Comparison of ENCODE assay signal across 13 cellular contexts in the genomic region with DNA sequence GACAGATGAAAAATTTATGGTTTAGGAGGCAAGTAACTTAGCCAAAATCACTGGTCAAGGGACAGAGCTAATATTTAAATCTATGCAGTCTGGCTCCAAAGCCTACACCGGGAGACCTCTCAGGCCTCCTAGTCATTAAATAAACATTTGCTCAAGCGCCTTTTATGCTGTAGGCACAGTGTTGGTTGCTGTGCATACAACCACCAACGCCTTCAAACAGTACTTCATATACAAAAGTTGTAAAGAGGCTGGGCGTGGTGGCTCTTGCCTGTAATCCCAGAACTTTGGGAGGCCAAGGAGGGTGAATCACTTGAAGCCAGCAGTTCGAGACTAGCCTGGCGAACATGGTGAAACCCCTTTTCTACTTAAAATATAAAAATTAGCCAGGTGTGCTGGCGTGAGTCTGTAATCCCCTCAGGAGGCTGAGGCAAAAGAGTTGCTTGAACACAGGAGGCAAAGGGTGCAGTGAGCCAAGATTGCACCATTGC.
DNase-seq lines count a peak whose midpoint lies in the region; ATAC-seq, FAIRE-seq and TF ChIP-seq lines count a peak whose summit lies in the region.
"Had no signal": no experiment of that assay in that cellular context is flagged by ENCODE, and none has a peak within 500 bp of the region (broad histone marks: within the 10 kb centered on the region; RNA-seq: fewer than 3 reads in every experiment).

No MANE protein-coding gene starts in this region.

- no peak overlapping the region for H3K4me2 ChIP-seq in HepG2 (ENCODE audit: low read depth, low read length)

- no TSS peak for BruUV-seq in HepG2 (replicated peaks; lab: Mats Ljungman, UMichigan)

- H3K4me1 Mint-ChIP-seq in chondrocyte (ENCODE audit: low read depth), result peaks cover 14% of the 10 kb centered on the region
- H3K4me1 Mint-ChIP-seq: endodermal cell had no signal

- POLR2A ChIA-PET in HepG2 (lab: Yijun Ruan, JAX), result no interaction called here

- no peak overlapping the region for H3K4me3 Mint-ChIP-seq in chondrocyte (ENCODE audit: unreplicated experiment)
- H3K4me3 Mint-ChIP-seq: mesothelial cell of epicardium had no signal

- H3K9ac ChIP-seq in HepG2 (ENCODE audit: insufficient read depth, low read depth, low read length), result no peak overlapping the region

- TF ChIP-seq EP300 in HepG2 (IDR thresholded peaks at IDR 0.05; ENCODE audit: low read depth in 2 of 2, low read length in 2 of 2), result peak in 1 of 2 experiments; percentile 43; a peak in 1 of 4 replicates
- no peak for TF ChIP-seq EP300 in HepG2 (CRISPR knock-in tag; IDR thresholded peaks at IDR 0.05; ENCODE audit: borderline replicate concordance)
- TF ChIP-seq EP300 in sigmoid colon (IDR thresholded peaks at IDR 0.05), result no peak

- H3K9me3 ChIP-seq in HepG2 (ENCODE audit: low read length) (no peaks in the 10 kb centered on the region), sigmoid colon (no peaks in the 10 kb centered on the region)
- H3K9me3 ChIP-seq: ascending aorta had no signal

- H2AFZ ChIP-seq in HepG2 (ENCODE audit: low read length), result no peak overlapping the region

- peaks cover 3% of the 10 kb centered on the region; the same call in 1 of the 2 replicates for H4K20me1 ChIP-seq in HepG2 (ENCODE audit: insufficient read depth, low read length)

- no peaks in the 10 kb centered on the region for H3K9me3 Mint-ChIP-seq in chondrocyte (ENCODE audit: low read depth)
- H3K9me3 Mint-ChIP-seq: endodermal cell, mesothelial cell of epicardium had no signal

- FAIRE-seq in HepG2 (lab: Jason Lieb, UNC), result no peak

- TF ChIP-seq RAD21 in HepG2 (CRISPR knock-in tag; IDR thresholded peaks at IDR 0.05), result no peak

- no peak for TF ChIP-seq CTCF in brain microvascular endothelial cell (IDR thresholded peaks at IDR 0.05; ENCODE audit: low read depth, low read length, missing control alignments)
- no peak for TF ChIP-seq CTCF in HepG2 (CRISPR knock-in tag; IDR thresholded peaks at IDR 0.05)
- TF ChIP-seq CTCF in sigmoid colon (IDR thresholded peaks at IDR 0.05), result no peak
- TF ChIP-seq CTCF in chondrocyte (IDR thresholded peaks at IDR 0.05), result no peak

- in situ Hi-C loops in brain microvascular endothelial cell (cut with HindIII; ENCODE audit: low pct_ligation_motif_present, low sequenced_read_pairs) (no loop called here), HepG2 (cut with HindIII; ENCODE audit: extremely low pct_ligation_motif_present, low pct_unique_long_range_greater_than_20kb) (loop anchor here (25.0 kb wide), 1 partner anchor 444 kb away; no protein-coding TSS in a partner anchor)

- no peak overlapping the region for H3K27ac Mint-ChIP-seq in chondrocyte (ENCODE audit: unreplicated experiment)
- H3K27ac Mint-ChIP-seq: endodermal cell, mesothelial cell of epicardium had no signal

- no peaks in the 10 kb centered on the region for H3K79me2 ChIP-seq in HepG2 (ENCODE audit: insufficient read depth, low read length)

- H3K27me3 ChIP-seq in brain microvascular endothelial cell (replicated peaks), result no peaks in the 10 kb centered on the region
- no peaks in the 10 kb centered on the region for H3K27me3 ChIP-seq in HepG2 (ENCODE audit: control insufficient read depth in 1 of 2, insufficient read depth in 2 of 2, low read length in 2 of 2)
- H3K27me3 ChIP-seq in sigmoid colon, result no peaks in the 10 kb centered on the region
- H3K27me3 ChIP-seq: ascending aorta had no signal

- H3K36me3 Mint-ChIP-seq in chondrocyte (ENCODE audit: low read depth), result no peaks in the 10 kb centered on the region
- H3K36me3 Mint-ChIP-seq: mesothelial cell of epicardium had no signal

- H3K27ac ChIP-seq in brain microvascular endothelial cell (no peak overlapping the region), HepG2 (ENCODE audit: extremely low read length, insufficient read depth, low read length) (no peak overlapping the region), sigmoid colon (no peak overlapping the region)
- H3K27ac ChIP-seq: ascending aorta had no signal

- 17% methylated on average over 5 of the region's 7 CpGs for WGBS in HepG2 (ENCODE audit: low lambda C conversion rate)
- 25 to 68% methylated on average over 7 of the region's 7 CpGs for WGBS in sigmoid colon, 2 donors

- TF ChIP-seq POLR2A in HepG2 (IDR thresholded peaks at IDR 0.05; ENCODE audit: insufficient read depth in 1 of 2, low read depth in 2 of 2, low read length in 2 of 2) (no peak), sigmoid colon (IDR thresholded peaks at IDR 0.05) (no peak)

- H3K27me3 Mint-ChIP-seq in chondrocyte (ENCODE audit: low read depth), result no peaks in the 10 kb centered on the region

- CTCF ChIA-PET in HepG2 (lab: Yijun Ruan, JAX; ENCODE audit: low intra/inter-chr PET ratio, low total read pairs), result no interaction called here

- DNase-seq in DMS153 (lab: John Stamatoyannopoulos, UW) (peak; percentile 92), NCI-H1930 (lab: John Stamatoyannopoulos, UW) (peak; percentile 15 to 35), brain microvascular endothelial cell (peak; percentile 85), HepG2 (ENCODE audit: low spot score) (peak; percentile 86), SK-N-DZ (ENCODE audit: low spot score) (no peak), sigmoid colon (no peak), chondrocyte (ENCODE audit: low spot score) (no peak), SW 1271 (lab: John Stamatoyannopoulos, UW) (no peak)
- DNase-seq: GF-D8, hypothalamus had no signal

- ATAC-seq in HepG2, result peak; percentile 100

- intact Hi-C loops in HepG2 (cut with micrococcal nuclease; ENCODE audit: unreplicated experiment), result loop anchor here (5.0 kb wide), 1 partner anchor 169 kb away; no protein-coding TSS in a partner anchor
- intact Hi-C loops in sigmoid colon (cut with DNase I), result loop anchor here (10.0 kb wide), 1 partner anchor 71 kb away; no protein-coding TSS in a partner anchor

- H3K4me3 ChIP-seq in brain microvascular endothelial cell (ENCODE audit: low read depth, low read length) (no peak overlapping the region), HepG2 (replicated peaks in 1 of 3; ENCODE audit: insufficient read depth in 1 of 3, low read depth in 2 of 3, low read length in 3 of 3) (no peak overlapping the region), sigmoid colon (no peak overlapping the region)
- H3K4me3 ChIP-seq: ascending aorta had no signal

- H3K36me3 ChIP-seq in brain microvascular endothelial cell (replicated peaks), result no peaks in the 10 kb centered on the region
- no peaks in the 10 kb centered on the region for H3K36me3 ChIP-seq in HepG2 (replicated peaks in 1 of 2; ENCODE audit: control insufficient read depth in 1 of 2, insufficient read depth in 2 of 2, low read length in 2 of 2)
- H3K36me3 ChIP-seq in sigmoid colon, result no peaks in the 10 kb centered on the region
- H3K36me3 ChIP-seq: ascending aorta had no signal

- H3K4me1 ChIP-seq in HepG2 (ENCODE audit: insufficient read depth, low read length), result peaks cover 13% of the 10 kb centered on the region
- no peaks in the 10 kb centered on the region for H3K4me1 ChIP-seq in sigmoid colon
- H3K4me1 ChIP-seq: ascending aorta had no signal

TF ChIP-seq in HepG2, 621 proteins besides CTCF, POLR2A, EP300 and RAD21 (continues in another document):
- TF ChIP-seq FOXA1 (IDR thresholded peaks at IDR 0.05) (no peak), FOXA1 (CRISPR knock-in tag; IDR thresholded peaks at IDR 0.05) (peak; percentile 57), PAF1 (CRISPR knock-in tag; IDR thresholded peaks at IDR 0.05) (no peak), SPEN (CRISPR knock-in tag; IDR thresholded peaks at IDR 0.05; ENCODE audit: low read depth) (no peak), ZSCAN9 (CRISPR knock-in tag; IDR thresholded peaks at IDR 0.05; ENCODE audit: borderline replicate concordance) (no peak), ZBTB20 (CRISPR knock-in tag; IDR thresholded peaks at IDR 0.05; ENCODE audit: borderline replicate concordance, low read depth) (no peak), HNRNPLL (IDR thresholded peaks at IDR 0.05; ENCODE audit: low read depth, low read length, poor library complexity, severe bottlenecking) (no peak), ZFP37 (CRISPR knock-in tag; IDR thresholded peaks at IDR 0.05; ENCODE audit: borderline replicate concordance) (no peak), ZNF7 (CRISPR knock-in tag; IDR thresholded peaks at IDR 0.05) (no peak), FOSL1 (CRISPR knock-in tag; IDR thresholded peaks at IDR 0.05; ENCODE audit: borderline replicate concordance) (peak; percentile 29; the same call in 1 of the 2 replicates)
- TF ChIP-seq, protein P1, sequence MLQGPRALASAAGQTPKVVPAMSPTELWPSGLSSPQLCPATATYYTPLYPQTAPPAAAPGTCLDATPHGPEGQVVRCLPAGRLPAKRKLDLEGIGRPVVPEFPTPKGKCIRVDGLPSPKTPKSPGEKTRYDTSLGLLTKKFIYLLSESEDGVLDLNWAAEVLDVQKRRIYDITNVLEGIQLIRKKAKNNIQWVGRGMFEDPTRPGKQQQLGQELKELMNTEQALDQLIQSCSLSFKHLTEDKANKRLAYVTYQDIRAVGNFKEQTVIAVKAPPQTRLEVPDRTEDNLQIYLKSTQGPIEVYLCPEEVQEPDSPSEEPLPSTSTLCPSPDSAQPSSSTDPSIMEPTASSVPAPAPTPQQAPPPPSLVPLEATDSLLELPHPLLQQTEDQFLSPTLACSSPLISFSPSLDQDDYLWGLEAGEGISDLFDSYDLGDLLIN (CRISPR knock-in tag; IDR thresholded peaks at IDR 0.05; ENCODE audit: borderline replicate concordance), result no peak
- TF ChIP-seq, protein P2, sequence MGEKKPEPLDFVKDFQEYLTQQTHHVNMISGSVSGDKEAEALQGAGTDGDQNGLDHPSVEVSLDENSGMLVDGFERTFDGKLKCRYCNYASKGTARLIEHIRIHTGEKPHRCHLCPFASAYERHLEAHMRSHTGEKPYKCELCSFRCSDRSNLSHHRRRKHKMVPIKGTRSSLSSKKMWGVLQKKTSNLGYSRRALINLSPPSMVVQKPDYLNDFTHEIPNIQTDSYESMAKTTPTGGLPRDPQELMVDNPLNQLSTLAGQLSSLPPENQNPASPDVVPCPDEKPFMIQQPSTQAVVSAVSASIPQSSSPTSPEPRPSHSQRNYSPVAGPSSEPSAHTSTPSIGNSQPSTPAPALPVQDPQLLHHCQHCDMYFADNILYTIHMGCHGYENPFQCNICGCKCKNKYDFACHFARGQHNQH (CRISPR knock-in tag; IDR thresholded peaks at IDR 0.05), result peak; percentile 78; the same call in 1 of the 2 replicates
- TF ChIP-seq, protein P3, sequence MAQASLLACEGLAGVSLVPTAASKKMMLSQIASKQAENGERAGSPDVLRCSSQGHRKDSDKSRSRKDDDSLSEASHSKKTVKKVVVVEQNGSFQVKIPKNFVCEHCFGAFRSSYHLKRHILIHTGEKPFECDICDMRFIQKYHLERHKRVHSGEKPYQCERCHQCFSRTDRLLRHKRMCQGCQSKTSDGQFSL (CRISPR knock-in tag; IDR thresholded peaks at IDR 0.05), result no peak

Comparison
In these comparisons a context has a peak if more than half of its experiments do, and no peak if none do; other contexts are left out.
1. DNase-seq: peak in DMS153 (single experiment), NCI-H1930 (2 of 2), brain microvascular endothelial cell (single experiment) and HepG2 (single experiment); none in SK-N-DZ (single experiment), sigmoid colon (single experiment), chondrocyte (single experiment) and SW 1271 (0 of 2).